ENCODE assay signal across 8 cellular contexts in the genomic region with DNA sequence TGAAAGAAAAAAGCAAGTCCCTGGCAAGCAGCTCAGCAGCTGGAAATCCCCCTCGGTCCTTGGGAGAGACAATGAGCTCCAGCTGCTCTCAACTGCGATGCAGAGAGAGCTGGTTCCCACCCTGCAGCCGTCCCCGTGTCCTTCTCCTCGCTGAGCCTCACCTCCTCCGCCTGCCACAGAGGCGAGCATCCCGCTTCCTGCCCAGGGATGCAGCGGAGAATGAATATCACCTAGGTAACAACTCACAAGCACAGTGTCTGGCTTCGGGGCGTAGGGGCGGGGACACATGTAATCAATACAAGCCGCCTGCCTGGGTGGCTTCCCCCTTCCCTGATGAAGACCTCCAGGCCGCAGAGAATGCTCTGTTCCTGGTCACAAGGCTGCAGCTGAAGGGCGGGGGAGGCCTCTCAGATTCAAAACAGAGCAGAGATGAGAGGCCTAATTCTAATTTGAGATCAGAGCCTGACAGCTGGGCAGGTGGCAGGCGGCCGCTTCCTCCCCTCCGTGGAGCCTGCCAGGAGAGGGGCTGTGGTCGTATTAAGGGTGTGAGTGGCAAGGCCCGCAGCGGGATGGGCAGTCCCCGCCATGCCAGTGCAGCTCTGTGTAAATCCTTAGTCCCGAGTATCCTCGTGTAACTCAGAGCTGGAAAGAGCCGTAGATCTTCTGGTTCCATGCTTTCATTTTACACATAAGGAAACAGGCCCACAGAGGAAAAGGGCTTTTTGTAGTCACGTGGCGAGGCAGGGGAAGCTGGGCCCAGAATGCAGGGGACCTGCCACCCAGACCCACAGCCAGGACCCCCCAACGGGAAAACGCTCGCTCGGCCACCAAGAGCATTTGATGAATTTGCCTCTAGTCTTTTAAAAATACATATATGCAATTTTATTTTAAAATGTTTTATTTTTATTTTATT. TPM values are rescaled to one million over a fixed set of nuclear protein-coding genes. Genes with fewer than 3 reads are reported as not detected.
A peak's percentile ranks its signal among the peaks of the same experiment; 100 is the strongest.
DNase-seq lines count a peak whose midpoint lies in the region; ATAC-seq and TF ChIP-seq lines count a peak whose summit lies in the region.

No MANE protein-coding gene starts in this region.

- in situ Hi-C loops in transverse colon (cut with MboI; ENCODE audit: low pct_ligation_motif_present in 1 of 4, low pct_unique_long_range_greater_than_20kb in 1 of 4, low sequenced_read_pairs in 3 of 4): loop anchor here in 2 of 4 donors (5.0 kb wide), 1 partner anchor 110 kb away; no protein-coding TSS in a partner anchor

- H3K4me1 ChIP-seq in iPS-20b (ENCODE audit: insufficient read depth, low read length): peaks cover 10% of the 10 kb centered on the region; the same call in 1 of the 2 replicates
- peaks cover 9 to 52% (median 17%) of the 10 kb centered on the region in 4 donors for H3K4me1 ChIP-seq in transverse colon

- WGBS in transverse colon (ENCODE audit: low coverage in 1 of 2), 2 donors: 0 to 56% methylated on average over 1 to 30 of the region's 31 CpGs

- H3K9me3 ChIP-seq in SU-DHL-6 (ENCODE audit: insufficient read depth, low read length) (no peaks in the 10 kb centered on the region), iPS-20b (ENCODE audit: insufficient read depth, low read depth, low read length) (no peaks in the 10 kb centered on the region), transverse colon (no peaks in the 10 kb centered on the region)

- peak overlapping the region; percentile 85 for H2AFZ ChIP-seq in SU-DHL-6 (ENCODE audit: low read depth, low read length, severe bottlenecking)

- no peaks in the 10 kb centered on the region for H3K9me2 ChIP-seq in SU-DHL-6 (replicated peaks; ENCODE audit: insufficient read depth, low read length)

- H3F3A ChIP-seq in SU-DHL-6 (ENCODE audit: insufficient read depth): no peaks in the 10 kb centered on the region

- H3K27me3 ChIP-seq in SU-DHL-6 (ENCODE audit: low read length) (no peaks in the 10 kb centered on the region), iPS-20b (ENCODE audit: insufficient read depth, low read length) (no peaks in the 10 kb centered on the region), transverse colon (no peaks in the 10 kb centered on the region)

- TF ChIP-seq CTCF in SU-DHL-6 (IDR thresholded peaks at IDR 0.05; ENCODE audit: insufficient read depth, low read length, poor library complexity, severe bottlenecking) (no peak), transverse colon (IDR thresholded peaks at IDR 0.05) (no peak)

- peak; percentile 63 for DNase-seq in Ammon's horn (ENCODE audit: low spot score)
- peak; percentile 43 for DNase-seq in transverse colon
- DNase-seq in glomerular visceral epithelial cell (ENCODE audit: extremely low spot score): no peak

- intact Hi-C loops in transverse colon (cut with DNase I; ENCODE audit: low total_unique reads): no loop called here

- TF ChIP-seq EP300 in transverse colon (IDR thresholded peaks at IDR 0.05; ENCODE audit: low read depth): no peak

- TF ChIP-seq POLR2A in transverse colon (IDR thresholded peaks at IDR 0.05): no peak

- no peaks in the 10 kb centered on the region for H3K79me2 ChIP-seq in SU-DHL-6 (ENCODE audit: insufficient read depth, low read length)

- ATAC-seq in GM18907 (IDR thresholded peaks at IDR 0.05; ENCODE audit: unreplicated experiment) (peak; percentile 37), HG03460 (IDR thresholded peaks at IDR 0.05; ENCODE audit: unreplicated experiment) (peak; percentile 53), GM19397 (IDR thresholded peaks at IDR 0.05; ENCODE audit: unreplicated experiment) (no peak)

- H3K9ac ChIP-seq in SU-DHL-6 (ENCODE audit: low read length): no peak overlapping the region
- peak overlapping the region; percentile 25; the same call in 1 of the 2 replicates for H3K9ac ChIP-seq in iPS-20b (ENCODE audit: low read depth, low read length)

- H3K27ac ChIP-seq in SU-DHL-6 (ENCODE audit: low read depth, low read length) (no peak overlapping the region), iPS-20b (ENCODE audit: low read length) (no peak overlapping the region), transverse colon (peak overlapping the region in 3 of 4 donors; percentile 4 to 54 (median 24))

- H3K4me2 ChIP-seq in SU-DHL-6 (ENCODE audit: low read depth, low read length, poor library complexity, severe bottlenecking): no peak overlapping the region

- H3K4me3 ChIP-seq in SU-DHL-6 (ENCODE audit: insufficient read depth, low read length, poor library complexity, severe bottlenecking): no peak overlapping the region
- peak overlapping the region; percentile 45; the same call in 1 of the 2 replicates for H3K4me3 ChIP-seq in iPS-20b (ENCODE audit: low read length)
- peak overlapping the region in 1 of 4 donors; percentile 5 for H3K4me3 ChIP-seq in transverse colon

- no peaks in the 10 kb centered on the region for H4K20me1 ChIP-seq in SU-DHL-6 (ENCODE audit: low read depth, low read length)

- H3K36me3 ChIP-seq in SU-DHL-6 (ENCODE audit: low read length) (no peaks in the 10 kb centered on the region), iPS-20b (ENCODE audit: insufficient read depth, low read depth, low read length) (no peaks in the 10 kb centered on the region), transverse colon (no peaks in the 10 kb centered on the region)

RNA-seq across cellular contexts. Expression of a gene that starts 24.3 kb away (rescaled TPM):
- not detected for total RNA-seq in transverse colon

RNA-seq across cellular contexts. Expression of a gene that starts 29.4 kb away (rescaled TPM):
- total RNA-seq in transverse colon: 100 to 1,000 TPM in 1 of 4 donors, 10 to 100 TPM in 2, 1 to 10 TPM in 1; 7.2 to 123 (median 40.5) TPM

Comparison
In these comparisons a context has a peak if more than half of its experiments do, and no peak if none do; other contexts are left out.
1. H3K27ac ChIP-seq: peak in transverse colon (3 of 4); none in SU-DHL-6 (single experiment) and iPS-20b (single experiment).